Comparison of ENCODE assay signal across 13 cellular contexts in genomic region chr3:194160158-194160557, GRCh38.
"Had no signal": no experiment of that assay in that cellular context is flagged by ENCODE, and none has a peak within 500 bp of the region (broad histone marks: within the 10 kb centered on the region; RNA-seq: fewer than 3 reads in every experiment).

No MANE protein-coding gene starts in this region.

- H3K4me1 ChIP-seq: SJCRH30 had no signal

- H3K27ac Mint-ChIP-seq: activated naive CD8-positive, alpha-beta T cell treated with anti-CD3 and anti-CD28 coated beads for 36 hours had no signal

- H3K27ac ChIP-seq: dorsolateral prefrontal cortex, foreskin keratinocyte, SJCRH30, testis had no signal

- H3K36me3 Mint-ChIP-seq: activated naive CD8-positive, alpha-beta T cell treated with anti-CD3 and anti-CD28 coated beads for 36 hours; naive B cell had no signal

- H3K4me3 ChIP-seq: dorsolateral prefrontal cortex, SJCRH30, testis had no signal

- ATAC-seq: activated CD4-positive, CD25-positive, alpha-beta regulatory T cell treated with anti-CD3 and anti-CD28 coated beads, Interleukin-2, amount 50 U/mL, for 24 hours; foreskin keratinocyte; left ventricle myocardium superior had no signal

- H3K4me3 Mint-ChIP-seq: activated naive CD8-positive, alpha-beta T cell treated with anti-CD3 and anti-CD28 coated beads for 36 hours; naive B cell had no signal

- H3K27me3 ChIP-seq: SJCRH30, testis had no signal

- H3K9me3 Mint-ChIP-seq: activated naive CD8-positive, alpha-beta T cell treated with anti-CD3 and anti-CD28 coated beads for 36 hours had no signal

- H3K36me3 ChIP-seq: SJCRH30 had no signal

- H3K4me1 Mint-ChIP-seq: activated naive CD8-positive, alpha-beta T cell treated with anti-CD3 and anti-CD28 coated beads for 36 hours; naive B cell had no signal

- H3K9me3 ChIP-seq: SJCRH30, testis had no signal

- DNase-seq: activated effector memory CD4-positive, alpha-beta T cell treated with anti-CD3 and anti-CD28 coated beads, Interleukin-2, amount 50 U/mL, for 16 hours; activated naive CD8-positive, alpha-beta T cell treated with anti-CD3 and anti-CD28 coated beads for 36 hours; activated T-cell treated with anti-CD3 and anti-CD28 coated beads, Interleukin-2, amount 50 U/mL, for 1 hour; dorsolateral prefrontal cortex; foreskin keratinocyte; left ventricle myocardium superior; midbrain; naive B cell; SJCRH30; stimulated activated CD4-positive, alpha-beta T cell treated with anti-CD3 and anti-CD28 coated beads, Interleukin-2, amount 100 ng/mL, for 48 hours; stimulated activated naive CD4-positive, alpha-beta T cell treated with Interleukin-2 at 50 U/mL for 16 hours; testis had no signal
